8 cellular contexts compared by ENCODE assay signal in genomic region chr19:40689339-40690049, GRCh38. TPM values are rescaled to one million over a fixed set of nuclear protein-coding genes. Genes with fewer than 3 reads are reported as not detected.
A peak's percentile ranks its signal among the peaks of the same experiment; 100 is the strongest.
DNase-seq lines count a peak whose midpoint lies in the region; ATAC-seq and TF ChIP-seq lines count a peak whose summit lies in the region.

No MANE protein-coding gene starts in this region.

- CTCF ChIA-PET in activated naive CD4-positive, alpha-beta T cell treated with anti-CD3 and anti-CD28 coated beads, Interleukin-2, amount 10 ng/mL, durations not matched to agents 7 days and 5 days (lab: Charles Lee): no interaction called here

- H3K9me3 Mint-ChIP-seq in activated naive CD4-positive, alpha-beta T cell treated with anti-CD3 and anti-CD28 coated beads, Interleukin-2, amount 10 ng/mL, durations not matched to agents 7 days and 5 days: no peaks in the 10 kb centered on the region
- no peaks in the 10 kb centered on the region for H3K9me3 Mint-ChIP-seq in activated naive CD8-positive, alpha-beta T cell treated with anti-CD3 and anti-CD28 coated beads for 36 hours

- peaks cover 6% of the 10 kb centered on the region for H3K36me3 Mint-ChIP-seq in activated naive CD4-positive, alpha-beta T cell treated with anti-CD3 and anti-CD28 coated beads, Interleukin-2, amount 10 ng/mL, durations not matched to agents 7 days and 5 days
- H3K36me3 Mint-ChIP-seq in activated naive CD8-positive, alpha-beta T cell treated with anti-CD3 and anti-CD28 coated beads for 36 hours: peaks cover 16% of the 10 kb centered on the region

- peaks cover 3% of the 10 kb centered on the region for H3K4me1 Mint-ChIP-seq in activated naive CD4-positive, alpha-beta T cell treated with anti-CD3 and anti-CD28 coated beads, Interleukin-2, amount 10 ng/mL, durations not matched to agents 7 days and 5 days
- H3K4me1 Mint-ChIP-seq in activated naive CD8-positive, alpha-beta T cell treated with anti-CD3 and anti-CD28 coated beads for 36 hours: peaks cover 2% of the 10 kb centered on the region

- DNase-seq in activated naive CD4-positive, alpha-beta T cell treated with anti-CD3 and anti-CD28 coated beads, Interleukin-2, amount 10 ng/mL, durations not matched to agents 7 days and 5 days: peak; percentile 37
- DNase-seq in activated naive CD4-positive, alpha-beta T cell (lab: John Stamatoyannopoulos, UW): no peak
- DNase-seq in activated naive CD8-positive, alpha-beta T cell treated with anti-CD3 and anti-CD28 coated beads for 36 hours: peak; percentile 40
- DNase-seq in testis (no peak), NCI-H2081 treated with DMSO at 0.1 percent for 48 hours (lab: John Stamatoyannopoulos, UW) (no peak)
- no peak for DNase-seq in activated CD4-positive, CD25-positive, alpha-beta regulatory T cell (lab: John Stamatoyannopoulos, UW)

- no peaks in the 10 kb centered on the region for H3K27me3 ChIP-seq in iPS-20b (ENCODE audit: insufficient read depth, low read length)
- no peaks in the 10 kb centered on the region for H3K27me3 ChIP-seq in testis

- no peak overlapping the region for H3K4me3 Mint-ChIP-seq in activated naive CD4-positive, alpha-beta T cell treated with anti-CD3 and anti-CD28 coated beads, Interleukin-2, amount 10 ng/mL, durations not matched to agents 7 days and 5 days
- peak overlapping the region; percentile 62 for H3K4me3 Mint-ChIP-seq in activated naive CD8-positive, alpha-beta T cell treated with anti-CD3 and anti-CD28 coated beads for 36 hours

- H3K27me3 Mint-ChIP-seq in activated naive CD4-positive, alpha-beta T cell treated with anti-CD3 and anti-CD28 coated beads, Interleukin-2, amount 10 ng/mL, durations not matched to agents 7 days and 5 days: no peaks in the 10 kb centered on the region
- no peaks in the 10 kb centered on the region for H3K27me3 Mint-ChIP-seq in activated naive CD8-positive, alpha-beta T cell treated with anti-CD3 and anti-CD28 coated beads for 36 hours

- H3K4me1 ChIP-seq in iPS-20b (ENCODE audit: insufficient read depth, low read length): peaks cover 3% of the 10 kb centered on the region; the same call in 1 of the 2 replicates
- H3K4me1 ChIP-seq in testis: peaks cover 19% of the 10 kb centered on the region

- no peak for TF ChIP-seq CTCF in testis (IDR thresholded peaks at IDR 0.05)

- H3K9ac ChIP-seq in iPS-20b (ENCODE audit: low read depth, low read length): peak overlapping the region; percentile 84

- H3K36me3 ChIP-seq in iPS-20b (ENCODE audit: insufficient read depth, low read depth, low read length) (peaks cover 18% of the 10 kb centered on the region), testis (ENCODE audit: low read depth, missing control alignments) (no peaks in the 10 kb centered on the region)

- peak overlapping the region; percentile 92 for H3K4me3 ChIP-seq in iPS-20b (ENCODE audit: low read length)
- H3K4me3 ChIP-seq in testis: peak overlapping the region; percentile 77 to 80

- no peak overlapping the region for H3K27ac ChIP-seq in iPS-20b (ENCODE audit: low read length)
- H3K27ac ChIP-seq in testis: peak overlapping the region; percentile 85 to 92

- no peak overlapping the region for H3K27ac Mint-ChIP-seq in activated naive CD4-positive, alpha-beta T cell treated with anti-CD3 and anti-CD28 coated beads, Interleukin-2, amount 10 ng/mL, durations not matched to agents 7 days and 5 days
- H3K27ac Mint-ChIP-seq in activated naive CD8-positive, alpha-beta T cell treated with anti-CD3 and anti-CD28 coated beads for 36 hours: no peak overlapping the region

- no peak for TF ChIP-seq POLR2A in testis (IDR thresholded peaks at IDR 0.05)

- intact Hi-C loops in testis (cut with DNase I; ENCODE audit: low total_unique reads): no loop called here

- H3K9me3 ChIP-seq in iPS-20b (ENCODE audit: insufficient read depth, low read depth, low read length): no peaks in the 10 kb centered on the region
- no peaks in the 10 kb centered on the region for H3K9me3 ChIP-seq in testis

- 28 to 42% methylated on average over 8 to 18 of the region's 18 CpGs for WGBS in testis, 2 donors

- no peak for ATAC-seq in GM18870 (IDR thresholded peaks at IDR 0.05; ENCODE audit: unreplicated experiment)

RNA-seq across cellular contexts. Expression of gene NUMBL, which starts 1.0 kb away (rescaled TPM):
- 10 to 100 TPM; 13.4 to 14.9 TPM for total RNA-seq in activated naive CD8-positive, alpha-beta T cell treated with anti-CD3 and anti-CD28 coated beads for 36 hours
- 10 to 100 TPM; 42.7 to 52.1 TPM for total RNA-seq in testis
- polyA plus RNA-seq in testis (ENCODE audit: insufficient read depth, low read depth, low replicate concordance): 19.9 TPM

RNA-seq across cellular contexts. Expression of gene COQ8B, which starts 27.2 kb away (rescaled TPM):
- 10 to 100 TPM; 18.9 to 25.3 TPM for total RNA-seq in activated naive CD8-positive, alpha-beta T cell treated with anti-CD3 and anti-CD28 coated beads for 36 hours
- 10 to 100 TPM; 56.6 to 71.7 TPM for total RNA-seq in testis
- 43.8 TPM for polyA plus RNA-seq in testis (ENCODE audit: insufficient read depth, low read depth, low replicate concordance)

RNA-seq across cellular contexts. Expression of gene ITPKC, which starts 27.4 kb away (rescaled TPM):
- 1 to 10 TPM; 3.8 to 4.1 TPM for total RNA-seq in activated naive CD8-positive, alpha-beta T cell treated with anti-CD3 and anti-CD28 coated beads for 36 hours
- total RNA-seq in testis: 10 to 100 TPM; 19.2 to 20.8 TPM
- polyA plus RNA-seq in testis (ENCODE audit: insufficient read depth, low read depth, low replicate concordance): 11.6 TPM

Comparison
In these comparisons a context has a peak if more than half of its experiments do, and no peak if none do; other contexts are left out.
1. DNase-seq: peak in activated naive CD4-positive, alpha-beta T cell treated with anti-CD3 and anti-CD28 coated beads, Interleukin-2, amount 10 ng/mL, durations not matched to agents 7 days and 5 days (single experiment) and activated naive CD8-positive, alpha-beta T cell treated with anti-CD3 and anti-CD28 coated beads for 36 hours (single experiment); none in activated naive CD4-positive, alpha-beta T cell (0 of 4), testis (single experiment), NCI-H2081 treated with DMSO at 0.1 percent for 48 hours (single experiment) and activated CD4-positive, CD25-positive, alpha-beta regulatory T cell (0 of 4).